In genomic region chr4:121951570-121952110, GRCh38 we compare ENCODE assay signal across 1 cellular context.
TF ChIP-seq lines count a peak whose summit lies in the region.

Gene TRPC3, minus strand, starts transcription at chr4:121952060. Its CDS starts 380 bp downstream, at chr4:121951680.

TF ChIP-seq in H1, 55 proteins besides CTCF, POLR2A, EP300 and RAD21 (continued from another document):
- no peak for TF ChIP-seq HDAC6 (IDR thresholded peaks at IDR 0.05; ENCODE audit: low read depth, low read length)
- TF ChIP-seq E2F6 (IDR thresholded peaks at IDR 0.05): peak; percentile 81
- TF ChIP-seq RNF2 (IDR thresholded peaks at IDR 0.05; ENCODE audit: borderline replicate concordance, low read depth, low read length, missing control alignments, poor library complexity, severe bottlenecking): peak; percentile 62
- peak; percentile 75 for TF ChIP-seq EZH2 (IDR thresholded peaks at IDR 0.05; ENCODE audit: low read depth, low read length, severe bottlenecking)
- TF ChIP-seq PHF8 (conservative IDR thresholded peaks at IDR 0.05; ENCODE audit: low read depth, low read length): 0 out of 2 replicates have a peak, but pooled peaks have one; percentile 21
- no peak for TF ChIP-seq GABPA (IDR thresholded peaks at IDR 0.05; ENCODE audit: borderline replicate concordance, insufficient read depth, low read length)
- 0 out of 2 replicates have a peak, but pooled peaks have one; percentile 27 for TF ChIP-seq MAX (IDR thresholded peaks at IDR 0.05)
- no peak for TF ChIP-seq KDM1A (IDR thresholded peaks at IDR 0.05; ENCODE audit: borderline replicate concordance, low read length)
- TF ChIP-seq RBBP5 (IDR thresholded peaks at IDR 0.05; ENCODE audit: borderline replicate concordance, low read depth, low read length): peak; percentile 67
